8 cellular contexts compared by ENCODE assay signal in genomic region chr5:146203011-146203871, GRCh38. TPM values are rescaled to one million over a fixed set of nuclear protein-coding genes. Genes with fewer than 3 reads are reported as not detected.
DNase-seq lines count a peak whose midpoint lies in the region; TF ChIP-seq lines count a peak whose summit lies in the region.

Gene RBM27 (plus strand): TSS chr5:146203605. CDS start chr5:146203766, 161 bp downstream.

- H3K4me3 ChIP-seq in SJSA1 = peak within 1 kb of the TSS; percentile 59

- POLR2A ChIA-PET in HEK293T (lab: Yijun Ruan, JAX) = interaction anchor here (0.6 to 3.6 kb wide), 9 partner anchors 10 to 190 kb away, joined by 3 to 36 read pairs (median 3); partner anchors contain the start of gene LARS1

- H3K4me1 ChIP-seq in SJSA1 (replicated peaks) = peaks cover 9% of the 10 kb centered on the region

- peak within 1 kb of the TSS; percentile 47 for H3K27ac ChIP-seq in SJSA1

- DNase-seq in GM03348 (ENCODE audit: low spot score) (peak; percentile 100), HEK293T (ENCODE audit: extremely low spot score) (peak; percentile 98), MV-4-11 (lab: John Stamatoyannopoulos, UW) (peak; percentile 99), SJSA1 (ENCODE audit: low read depth in 1 of 2, low spot score in 2 of 2) (peak; percentile 98 to 100), germinal center (ENCODE audit: low spot score) (peak; percentile 100), non-pigmented ciliary epithelial cell (ENCODE audit: low read depth) (peak; percentile 97), superior temporal gyrus (ENCODE audit: extremely low spot score) (peak; percentile 98)
- DNase-seq in activated naive CD4-positive, alpha-beta T cell (lab: John Stamatoyannopoulos, UW) = peak; percentile 91 to 95 (median 94)

- peaks cover 1% of the 10 kb centered on the region; the same call in 1 of the 2 replicates for H3K36me3 ChIP-seq in SJSA1

- H3K27me3 ChIP-seq in SJSA1 (replicated peaks) = no peaks in the 10 kb centered on the region

- CTCF ChIA-PET in HEK293T (lab: Yijun Ruan, JAX) = interaction anchor here (0.6 kb wide), 1 partner anchor 261 kb away, joined by 3 read pairs; no protein-coding TSS in a partner anchor

- H3K9me3 ChIP-seq in SJSA1 (replicated peaks) = no peaks in the 10 kb centered on the region

TF ChIP-seq in HEK293T, 16 proteins besides CTCF, POLR2A, EP300 and RAD21:
- TF ChIP-seq ELF4 (IDR thresholded peaks at IDR 0.05) = 0 out of 2 replicates have a peak, but pooled peaks have one; percentile 27
- no peak for TF ChIP-seq FOXM1 (IDR thresholded peaks at IDR 0.05; ENCODE audit: borderline replicate concordance)
- TF ChIP-seq FOXK2 (IDR thresholded peaks at IDR 0.05) = no peak
- peak; percentile 72 for TF ChIP-seq L3MBTL2 (conservative IDR thresholded peaks at IDR 0.05)
- peak; percentile 100 for TF ChIP-seq PKNOX1 (IDR thresholded peaks at IDR 0.05)
- no peak for TF ChIP-seq HDGF (IDR thresholded peaks at IDR 0.05; ENCODE audit: borderline replicate concordance)
- no peak for TF ChIP-seq LEF1 (IDR thresholded peaks at IDR 0.05; ENCODE audit: borderline replicate concordance)

RNA-seq across cellular contexts. Expression of gene RBM27, which starts in this region (rescaled TPM):
- total RNA-seq in SJSA1 (2014; rRNA removed; shearing (Covaris generic)) = 15.9 and 30.3 TPM in 2 replicates

Comparison
In these comparisons a context has a peak if more than half of its experiments do, and no peak if none do; other contexts are left out.
1. Peak in every context shown above with its lines: DNase-seq, H3K4me3 ChIP-seq and H3K27ac ChIP-seq.